In the genomic region with DNA sequence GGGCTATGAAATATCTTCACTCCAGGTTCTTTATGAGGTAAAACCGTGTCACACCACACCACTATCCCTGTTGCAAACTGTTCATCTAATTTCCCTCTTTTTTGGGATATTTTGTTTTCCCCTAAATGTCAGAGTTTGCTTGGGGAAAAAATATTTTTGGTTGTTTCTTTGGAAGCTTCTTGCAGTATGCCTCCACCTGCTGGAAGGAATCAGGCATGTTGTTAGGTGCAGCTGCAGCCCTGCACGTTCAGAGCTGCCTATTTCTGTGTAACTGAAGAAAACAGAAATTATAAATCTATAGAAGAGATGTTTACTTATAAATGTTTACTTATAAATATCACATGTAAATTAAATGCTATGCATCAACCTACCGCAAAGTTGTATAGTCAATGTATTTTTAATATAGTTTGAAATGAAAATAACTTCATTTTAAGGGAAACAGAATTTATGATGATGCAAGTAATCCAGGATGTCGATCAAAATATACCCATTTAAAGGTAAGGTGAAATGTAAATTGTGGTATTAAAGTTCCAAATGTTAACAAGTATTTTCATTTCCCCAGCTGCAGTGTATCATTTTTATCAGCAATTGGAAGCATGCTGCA, we compare ENCODE assay signal across 8 cellular contexts.
DNase-seq lines count a peak whose midpoint lies in the region; ATAC-seq and TF ChIP-seq lines count a peak whose summit lies in the region.

No MANE protein-coding gene starts in this region.

- H3K4me1 ChIP-seq in smooth muscle cell (ENCODE audit: low read depth) = peaks cover 24% of the 10 kb centered on the region

- H2AFZ ChIP-seq in smooth muscle cell (ENCODE audit: low read depth) = peak overlapping the region; percentile 48

- H3K4me3 ChIP-seq in AG04449 (ENCODE audit: low read depth, low read length) (no peak overlapping the region), foreskin fibroblast (ENCODE audit: low read depth in 1 of 2, low read length in 2 of 2) (no peak overlapping the region), smooth muscle cell (no peak overlapping the region)

- H3K27me3 ChIP-seq in smooth muscle cell (ENCODE audit: low read depth) = no peaks in the 10 kb centered on the region

- H4K20me1 ChIP-seq in smooth muscle cell (ENCODE audit: low read depth) = no peaks in the 10 kb centered on the region

- POLR2A ChIA-PET in AG04449 (lab: Yijun Ruan, JAX) = no interaction called here
- POLR2A ChIA-PET in RWPE1 (lab: Yijun Ruan, JAX; ENCODE audit: low non-redundant PET) = no interaction called here

- DNase-seq in AG04449 (ENCODE audit: low read depth, low spot score) (peak; percentile 33), HPDE6-E6E7 (ENCODE audit: extremely low spot score) (peak; percentile 26), RWPE1 (ENCODE audit: low spot score) (peak; percentile 36), foreskin fibroblast (peak; percentile 59 to 83), smooth muscle cell (lab: John Stamatoyannopoulos, UW; ENCODE audit: unreplicated experiment) (no peak), occipital lobe (lab: John Stamatoyannopoulos, UW) (no peak), left colon (no peak)

- H3K27ac ChIP-seq in RWPE1 = no peak overlapping the region
- no peak overlapping the region for H3K27ac ChIP-seq in smooth muscle cell (ENCODE audit: low read depth)

- ATAC-seq in left colon = no peak
- no peak for ATAC-seq in GM18858 (IDR thresholded peaks at IDR 0.05; ENCODE audit: unreplicated experiment)

- no peaks in the 10 kb centered on the region for H3K9me3 ChIP-seq in smooth muscle cell (replicated peaks; ENCODE audit: low read depth)

- TF ChIP-seq CTCF in AG04449 (IDR thresholded peaks at IDR 0.05; ENCODE audit: insufficient read depth, low read length, missing control alignments) (peak; percentile 60), RWPE1 (conservative IDR thresholded peaks at IDR 0.05; ENCODE audit: low read depth) (peak; percentile 83), foreskin fibroblast (IDR thresholded peaks at IDR 0.05; ENCODE audit: low read depth, low read length) (peak; percentile 88), smooth muscle cell (IDR thresholded peaks at IDR 0.05; ENCODE audit: borderline replicate concordance, insufficient read depth, poor library complexity, severe bottlenecking) (peak; percentile 88)

- intact Hi-C loops in left colon (cut with DNase I, micrococcal nuclease) = no loop called here

- WGBS in smooth muscle cell (ENCODE audit: low lambda C conversion rate) = 31% methylated on average over 4 of the region's 4 CpGs

- no peaks in the 10 kb centered on the region for H3F3A ChIP-seq in smooth muscle cell (ENCODE audit: low read depth)

- H3K4me2 ChIP-seq in smooth muscle cell = peak overlapping the region; percentile 38

- H3K9ac ChIP-seq in smooth muscle cell (ENCODE audit: low read depth) = no peak overlapping the region

- no peaks in the 10 kb centered on the region for H3K36me3 ChIP-seq in smooth muscle cell (ENCODE audit: low read depth)

- CTCF ChIA-PET in AG04449 (lab: Yijun Ruan, JAX) = interaction anchor here (0.8 to 2.5 kb wide), 12 partner anchors 9 to 1611 kb away, joined by 3 to 9 read pairs (median 4); no protein-coding TSS in a partner anchor
- CTCF ChIA-PET in RWPE1 (lab: Yijun Ruan, JAX) = interaction anchor here (0.7 to 1.5 kb wide), 3 partner anchors 9 to 458 kb away, joined by 3 to 4 read pairs (median 4); no protein-coding TSS in a partner anchor

- H3K79me2 ChIP-seq in smooth muscle cell (ENCODE audit: low read depth) = no peaks in the 10 kb centered on the region

Comparison
In these comparisons a context has a peak if more than half of its experiments do, and no peak if none do; other contexts are left out.
1. DNase-seq: peak in AG04449 (single experiment), HPDE6-E6E7 (single experiment), RWPE1 (single experiment) and foreskin fibroblast (2 of 2); none in smooth muscle cell (single experiment), occipital lobe (single experiment) and left colon (0 of 2).
2. Peak in every context shown above with its lines, with median percentiles within 50 percentile points of each other: CTCF ChIP-seq.